In genomic region chr2:241701405-241702154, GRCh38 we compare ENCODE assay signal across 8 cellular contexts. TPM values are rescaled to one million over a fixed set of nuclear protein-coding genes. Genes with fewer than 3 reads are reported as not detected.
DNase-seq lines count a peak whose midpoint lies in the region; ATAC-seq and TF ChIP-seq lines count a peak whose summit lies in the region.

ING5 (plus strand) TSS chr2:241702039; CDS start chr2:241702066, 27 bp downstream.

- peak; percentile 51 for ATAC-seq in HG03442 (IDR thresholded peaks at IDR 0.05; ENCODE audit: unreplicated experiment)
- peak; percentile 82 for ATAC-seq in left colon

- no peaks in the 10 kb centered on the region; the same call in 1 of the 2 replicates for H3K4me1 ChIP-seq in BE2C

- TF ChIP-seq CTCF in BE2C (IDR thresholded peaks at IDR 0.05; ENCODE audit: low read depth, low read length), result no peak

- no peaks in the 10 kb centered on the region for H3K9me3 ChIP-seq in BE2C

- peak within 1 kb of the TSS; percentile 76 for H3K4me3 ChIP-seq in BE2C (ENCODE audit: low read depth, low read length)

- peak within 1 kb of the TSS; percentile 92 for H3K27ac ChIP-seq in cingulate gyrus (ENCODE audit: low read depth, low read length)

- H3K27me3 ChIP-seq in BE2C, result no peaks in the 10 kb centered on the region

- peaks cover 15% of the 10 kb centered on the region for H3K36me3 ChIP-seq in BE2C

- DNase-seq in BE2C, result peak; percentile 99
- DNase-seq in GM19240 (ENCODE audit: insufficient read length, low spot score), result peak; percentile 69
- DNase-seq in NCI-H526 treated with DMSO at 0.1 percent for 48 hours (lab: John Stamatoyannopoulos, UW), result peak; percentile 90
- DNase-seq in activated CD4-positive, alpha-beta T cell treated with anti-CD3 and anti-CD28 coated beads for 48 hours, result peak; percentile 99
- DNase-seq in left colon, result peak; percentile 94 to 99
- peak; percentile 95 to 99 for DNase-seq in stimulated activated CD4-positive, alpha-beta T cell treated with anti-CD3 and anti-CD28 coated beads, Interleukin-1b, Interleukin-23, amount 100 ng/mL, for 4 hours (ENCODE audit: low read depth in 2 of 2)

- intact Hi-C loops in left colon (cut with DNase I, micrococcal nuclease), result no loop called here

RNA-seq across cellular contexts. Expression of gene ING5, which starts in this region (rescaled TPM):
- polyA plus RNA-seq in BE2C (2012; ENCODE audit: insufficient read depth, insufficient read length, low read depth), result 58.2 TPM
- 10 to 100 TPM; 26.7 to 27.6 TPM for total RNA-seq in left colon

Comparison
In these comparisons a context has a peak if more than half of its experiments do, and no peak if none do; other contexts are left out.
1. Peak in every context shown above with its lines: DNase-seq, ATAC-seq, H3K4me3 ChIP-seq and H3K27ac ChIP-seq.